Comparison of ENCODE assay signal across 33 cellular contexts in genomic region chrY:17398336-17399072, GRCh38.
DNase-seq lines count a peak whose midpoint lies in the region; ATAC-seq, FAIRE-seq and TF ChIP-seq lines count a peak whose summit lies in the region.
"Had no signal": no experiment of that assay in that cellular context is flagged by ENCODE, and none has a peak within 500 bp of the region (broad histone marks: within the 10 kb centered on the region; RNA-seq: fewer than 3 reads in every experiment).

No MANE protein-coding gene starts in this region.

- no peaks in the 10 kb centered on the region for H3K4me1 ChIP-seq in RWPE2 (ENCODE audit: insufficient read depth, poor library complexity, severe bottlenecking)
- peaks cover 1% of the 10 kb centered on the region for H3K4me1 ChIP-seq in mesenchymal stem cell (ENCODE audit: control insufficient read depth, insufficient read depth, low read depth, low read length)
- H3K4me1 ChIP-seq: upper lobe of right lung had no signal

- H3K23ac ChIP-seq in mesenchymal stem cell (ENCODE audit: low read length in 2 of 2), result no peak overlapping the region

- ATAC-seq in GM18868 (IDR thresholded peaks at IDR 0.05; ENCODE audit: unreplicated experiment) (peak; percentile 68), HG03460 (IDR thresholded peaks at IDR 0.05; ENCODE audit: unreplicated experiment) (peak; percentile 52), RWPE2 (ENCODE audit: low read depth) (peak; percentile 89), HG03571 (IDR thresholded peaks at IDR 0.05; ENCODE audit: unreplicated experiment) (no peak)
- ATAC-seq: left colon, upper lobe of right lung had no signal

- H3K9ac ChIP-seq in mesenchymal stem cell (ENCODE audit: low read length), result no peak overlapping the region

- DNase-seq in RWPE2 (ENCODE audit: low spot score) (no peak), mesenchymal stem cell (peak; percentile 48), H54 (ENCODE audit: insufficient read length, low spot score) (no peak), NCI-H82 treated with DMSO at 0.1 percent for 48 hours (lab: John Stamatoyannopoulos, UW; ENCODE audit: unreplicated experiment) (no peak)
- DNase-seq in activated CD4-positive, alpha-beta T cell treated with anti-CD3 and anti-CD28 coated beads, Interleukin-2, amount 10 ng/mL, durations not matched to agents 7 days and 5 days, result no peak
- DNase-seq: activated CD4-positive, alpha-beta T cell treated with anti-CD3 and anti-CD28 coated beads for 4 hours; activated naive CD4-positive, alpha-beta T cell treated with anti-CD3 and anti-CD28 coated beads, Interleukin-2, amount 50 U/mL, for 16 hours; activated T-cell treated with anti-CD3 and anti-CD28 coated beads for 4 hours; AML-193; brain microvascular endothelial cell; CD4-positive, alpha-beta memory T cell; EL; H7; immature natural killer cell; left colon; NCI-H1105; NCI-H2029; NCI-H526; NK-92 treated with Interleukin-12 subunit alpha and Interleukin-12 subunit beta, amount 100 ng/mL, for 24 hours; ovary; retina; SIG-M5; stimulated activated naive CD4-positive, alpha-beta T cell; T-helper 9 cell; upper lobe of right lung; WERI-Rb-1 had no signal

- H3K27ac ChIP-seq in RWPE2 (ENCODE audit: poor library complexity, severe bottlenecking) (no peak overlapping the region), mesenchymal stem cell (ENCODE audit: low read length, poor library complexity, severe bottlenecking) (no peak overlapping the region)
- H3K27ac ChIP-seq: brain microvascular endothelial cell, ovary, skin epidermis, upper lobe of right lung, WERI-Rb-1 had no signal

- H2AFZ ChIP-seq in mesenchymal stem cell (ENCODE audit: low read depth, low read length), result no peak overlapping the region

- no peak overlapping the region for H3K4me3 ChIP-seq in RWPE2 (ENCODE audit: severe bottlenecking)
- H3K4me3 ChIP-seq in mesenchymal stem cell (ENCODE audit: insufficient read depth in 1 of 2, low read depth in 1 of 2, low read length in 2 of 2), result no peak overlapping the region
- H3K4me3 ChIP-seq: ovary, skin epidermis, upper lobe of right lung had no signal

- no peak overlapping the region for H2AK5ac ChIP-seq in mesenchymal stem cell (ENCODE audit: low read length, severe bottlenecking)

- no peaks in the 10 kb centered on the region for H3K27me3 Mint-ChIP-seq in activated CD4-positive, alpha-beta T cell treated with anti-CD3 and anti-CD28 coated beads, Interleukin-2, amount 10 ng/mL, durations not matched to agents 7 days and 5 days
- H3K27me3 Mint-ChIP-seq: CD4-positive, alpha-beta memory T cell had no signal

- H3K18ac ChIP-seq in mesenchymal stem cell (ENCODE audit: low read depth in 1 of 2, low read length in 2 of 2), result no peak overlapping the region

- H4K91ac ChIP-seq in mesenchymal stem cell (ENCODE audit: low read length), result no peak overlapping the region

- no peaks in the 10 kb centered on the region for H3K9me3 ChIP-seq in RWPE2 (ENCODE audit: severe bottlenecking)
- H3K9me3 ChIP-seq in mesenchymal stem cell (ENCODE audit: control insufficient read depth, low read length), result no peaks in the 10 kb centered on the region
- H3K9me3 ChIP-seq: ovary, upper lobe of right lung had no signal

- H3K79me1 ChIP-seq in mesenchymal stem cell (replicated peaks; ENCODE audit: low read length, poor library complexity, severe bottlenecking), result no peaks in the 10 kb centered on the region

- FAIRE-seq in H54 (lab: Jason Lieb, UNC), result no peak
- FAIRE-seq: GM18507 had no signal

- H3K4ac ChIP-seq in mesenchymal stem cell (ENCODE audit: low read depth in 1 of 2, low read length in 2 of 2), result no peak overlapping the region

- H3K9me3 Mint-ChIP-seq in activated CD4-positive, alpha-beta T cell treated with anti-CD3 and anti-CD28 coated beads, Interleukin-2, amount 10 ng/mL, durations not matched to agents 7 days and 5 days, result no peaks in the 10 kb centered on the region
- H3K9me3 Mint-ChIP-seq: activated T-helper 2 cell treated with anti-CD3 and anti-CD28 coated beads, Interferon-gamma antibody, Interleukin-2, Interleukin-4, amounts not matched to agents 10 μg/mL and 5 μg/mL and 100 μg/mL, durations not matched to agents 14 hours and 24 hours and 36 hours; CD4-positive, alpha-beta memory T cell; immature natural killer cell; neural crest cell had no signal

- no peak for TF ChIP-seq POLR2A in H54 (IDR thresholded peaks at IDR 0.05; ENCODE audit: low read depth, low read length)

- H2BK15ac ChIP-seq in mesenchymal stem cell (ENCODE audit: low read depth, poor library complexity, severe bottlenecking), result no peak overlapping the region

- no peak overlapping the region for H3K27ac Mint-ChIP-seq in activated CD4-positive, alpha-beta T cell treated with anti-CD3 and anti-CD28 coated beads, Interleukin-2, amount 10 ng/mL, durations not matched to agents 7 days and 5 days
- H3K27ac Mint-ChIP-seq: activated T-helper 2 cell treated with anti-CD3 and anti-CD28 coated beads, Interferon-gamma antibody, Interleukin-2, Interleukin-4, amounts not matched to agents 10 μg/mL and 5 μg/mL and 100 μg/mL, durations not matched to agents 14 hours and 24 hours and 36 hours; CD4-positive, alpha-beta memory T cell; immature natural killer cell had no signal

- H3K27me3 ChIP-seq in RWPE2 (ENCODE audit: insufficient read depth, poor library complexity, severe bottlenecking) (no peaks in the 10 kb centered on the region), mesenchymal stem cell (ENCODE audit: control insufficient read depth in 1 of 2, insufficient read depth in 1 of 2, low read length in 2 of 2) (no peaks in the 10 kb centered on the region)
- H3K27me3 ChIP-seq: brain microvascular endothelial cell, ovary, upper lobe of right lung had no signal

- H3K4me2 ChIP-seq in mesenchymal stem cell (ENCODE audit: low read length, poor library complexity, severe bottlenecking), result no peak overlapping the region

- H3K4me3 Mint-ChIP-seq in activated CD4-positive, alpha-beta T cell treated with anti-CD3 and anti-CD28 coated beads, Interleukin-2, amount 10 ng/mL, durations not matched to agents 7 days and 5 days, result no peak overlapping the region
- H3K4me3 Mint-ChIP-seq: CD4-positive, alpha-beta memory T cell; immature natural killer cell; neural crest cell had no signal

- POLR2A ChIA-PET in activated CD4-positive, alpha-beta T cell treated with anti-CD3 and anti-CD28 coated beads, Interleukin-2, amount 10 ng/mL, durations not matched to agents 7 days and 5 days (lab: Charles Lee), result no interaction called here

- H2BK120ac ChIP-seq in mesenchymal stem cell (ENCODE audit: low read depth, low read length), result no peak overlapping the region

- H3K4me1 Mint-ChIP-seq in activated CD4-positive, alpha-beta T cell treated with anti-CD3 and anti-CD28 coated beads, Interleukin-2, amount 10 ng/mL, durations not matched to agents 7 days and 5 days, result no peaks in the 10 kb centered on the region
- H3K4me1 Mint-ChIP-seq: CD4-positive, alpha-beta memory T cell; immature natural killer cell; neural crest cell had no signal

- WGBS in mesenchymal stem cell, result no CpG with 5 or more reads among the region's 1 CpG

- CTCF ChIA-PET in activated CD4-positive, alpha-beta T cell treated with anti-CD3 and anti-CD28 coated beads, Interleukin-2, amount 10 ng/mL, durations not matched to agents 7 days and 5 days (lab: Charles Lee), result no interaction called here

- no peak overlapping the region for H3K14ac ChIP-seq in mesenchymal stem cell (ENCODE audit: low read length in 2 of 2)

- no peak overlapping the region for H4K8ac ChIP-seq in mesenchymal stem cell (ENCODE audit: low read length)

- H3K36me3 ChIP-seq in RWPE2 (ENCODE audit: low read depth) (no peaks in the 10 kb centered on the region), mesenchymal stem cell (ENCODE audit: control insufficient read depth in 1 of 2, insufficient read depth in 2 of 2, low read depth in 1 of 2, low read length in 2 of 2) (no peaks in the 10 kb centered on the region)
- H3K36me3 ChIP-seq: brain microvascular endothelial cell, ovary, upper lobe of right lung, WERI-Rb-1 had no signal

- H3K36me3 Mint-ChIP-seq in activated CD4-positive, alpha-beta T cell treated with anti-CD3 and anti-CD28 coated beads, Interleukin-2, amount 10 ng/mL, durations not matched to agents 7 days and 5 days (ENCODE audit: low read depth), result no peaks in the 10 kb centered on the region
- H3K36me3 Mint-ChIP-seq: CD4-positive, alpha-beta memory T cell; immature natural killer cell had no signal

- H2BK12ac ChIP-seq in mesenchymal stem cell (ENCODE audit: low read length in 2 of 2), result no peak overlapping the region

- no peak overlapping the region for H2BK5ac ChIP-seq in mesenchymal stem cell (ENCODE audit: low read depth, low read length, poor library complexity, severe bottlenecking)

- TF ChIP-seq CTCF in RWPE2 (IDR thresholded peaks at IDR 0.05; ENCODE audit: poor library complexity, severe bottlenecking), result no peak
